ENCODE assay signal across 12 cellular contexts in genomic region chr1:39110882-39111281, GRCh38.
DNase-seq lines count a peak whose midpoint lies in the region; ATAC-seq and TF ChIP-seq lines count a peak whose summit lies in the region.
"Had no signal": no experiment of that assay in that cellular context is flagged by ENCODE, and none has a peak within 500 bp of the region (broad histone marks: within the 10 kb centered on the region; RNA-seq: fewer than 3 reads in every experiment).

No MANE protein-coding gene starts in this region.

- H3K27me3 ChIP-seq in ACC112 (ENCODE audit: insufficient read depth, low read length) (no peaks in the 10 kb centered on the region), RWPE2 (ENCODE audit: insufficient read depth, poor library complexity, severe bottlenecking) (no peaks in the 10 kb centered on the region), esophagus squamous epithelium (no peaks in the 10 kb centered on the region)
- H3K27me3 ChIP-seq: SJCRH30 had no signal

- H3K36me3 ChIP-seq in ACC112 (ENCODE audit: insufficient read depth, low read length) (no peaks in the 10 kb centered on the region), RWPE2 (ENCODE audit: low read depth) (no peaks in the 10 kb centered on the region), esophagus squamous epithelium (no peaks in the 10 kb centered on the region)
- H3K36me3 ChIP-seq: SJCRH30 had no signal

- H3K27me3 Mint-ChIP-seq in osteocyte (ENCODE audit: unreplicated experiment), result no peaks in the 10 kb centered on the region

- H3K79me2 ChIP-seq in ACC112 (ENCODE audit: control insufficient read depth, insufficient read depth, low read length, unreplicated experiment), result peaks cover 84% of the 10 kb centered on the region

- no peak for TF ChIP-seq POLR2A in esophagus squamous epithelium (IDR thresholded peaks at IDR 0.05)

- peak overlapping the region; percentile 81 for H3K27ac Mint-ChIP-seq in osteocyte (ENCODE audit: unreplicated experiment)

- no peak for TF ChIP-seq CTCF in RWPE2 (IDR thresholded peaks at IDR 0.05; ENCODE audit: poor library complexity, severe bottlenecking)
- TF ChIP-seq CTCF in esophagus squamous epithelium (IDR thresholded peaks at IDR 0.05), result no peak
- TF ChIP-seq CTCF in osteocyte (IDR thresholded peaks at IDR 0.05), result no peak

- no peaks in the 10 kb centered on the region for H3K36me3 Mint-ChIP-seq in osteocyte (ENCODE audit: unreplicated experiment)
- H3K36me3 Mint-ChIP-seq: activated naive CD4-positive, alpha-beta T cell treated with anti-CD3 and anti-CD28 coated beads, Interleukin-2, amount 50 U/mL, for 72 hours had no signal

- peak overlapping the region; percentile 19 for H3K4me3 ChIP-seq in ACC112 (ENCODE audit: low read depth, low read length)
- H3K4me3 ChIP-seq in RWPE2 (ENCODE audit: severe bottlenecking), result no peak overlapping the region
- H3K4me3 ChIP-seq in esophagus squamous epithelium, result no peak overlapping the region
- H3K4me3 ChIP-seq: SJCRH30 had no signal

- H3K9me3 ChIP-seq in RWPE2 (ENCODE audit: severe bottlenecking) (no peaks in the 10 kb centered on the region), esophagus squamous epithelium (no peaks in the 10 kb centered on the region)
- H3K9me3 ChIP-seq: SJCRH30 had no signal

- H3K4me1 ChIP-seq in ACC112 (ENCODE audit: control insufficient read depth, insufficient read depth, low read length, unreplicated experiment) (peaks cover 53% of the 10 kb centered on the region), RWPE2 (ENCODE audit: insufficient read depth, poor library complexity, severe bottlenecking) (peaks cover 73% of the 10 kb centered on the region), esophagus squamous epithelium (peaks cover 34 to 94% (median 63%) of the 10 kb centered on the region in 3 donors)

- DNase-seq in RWPE2 (ENCODE audit: low spot score), result no peak
- no peak for DNase-seq in esophagus squamous epithelium (lab: John Stamatoyannopoulos, UW)
- no peak for DNase-seq in osteocyte (ENCODE audit: extremely low spot score, unreplicated experiment)
- DNase-seq in activated T-cell treated with anti-CD3 and anti-CD28 coated beads for 4 hours, result no peak
- DNase-seq in amygdala (lab: John Stamatoyannopoulos, UW), result no peak
- no peak for DNase-seq in NCI-H2107 treated with DMSO at 0.1 percent for 48 hours (lab: John Stamatoyannopoulos, UW; ENCODE audit: unreplicated experiment)
- no peak for DNase-seq in mesenteric fat pad (ENCODE audit: low spot score)
- DNase-seq: activated CD4-positive, alpha-beta T cell treated with anti-CD3 and anti-CD28 coated beads, Interleukin-2, amount 50 U/mL, for 1 hour; NCI-H2171; SJCRH30 had no signal

- peak overlapping the region; percentile 93 for H3K27ac ChIP-seq in ACC112 (ENCODE audit: low read depth, low read length)
- H3K27ac ChIP-seq in RWPE2 (ENCODE audit: poor library complexity, severe bottlenecking), result peak overlapping the region; percentile 95
- H3K27ac ChIP-seq in esophagus squamous epithelium, result peak overlapping the region; percentile 56 to 94 (median 80)
- H3K27ac ChIP-seq: SJCRH30 had no signal

- peaks cover 29% of the 10 kb centered on the region for H3K4me1 Mint-ChIP-seq in osteocyte (ENCODE audit: unreplicated experiment)

- H2AFZ ChIP-seq in ACC112 (ENCODE audit: low read length, unreplicated experiment), result no peak overlapping the region

- intact Hi-C loops in esophagus squamous epithelium (cut with DNase I), result no loop called here

- H3K4me3 Mint-ChIP-seq in osteocyte (ENCODE audit: unreplicated experiment), result no peak overlapping the region

- ATAC-seq in RWPE2 (ENCODE audit: low read depth), result peak; percentile 55
- ATAC-seq: activated naive CD4-positive, alpha-beta T cell treated with anti-CD3 and anti-CD28 coated beads, Interleukin-2, amount 50 U/mL, for 72 hours had no signal

- H3K9me3 Mint-ChIP-seq in osteocyte (ENCODE audit: unreplicated experiment), result no peaks in the 10 kb centered on the region
- H3K9me3 Mint-ChIP-seq: activated naive CD4-positive, alpha-beta T cell treated with anti-CD3 and anti-CD28 coated beads, Interleukin-2, amount 50 U/mL, for 72 hours had no signal

- 48 to 50% methylated on average over 1 of the region's 1 CpG for WGBS in esophagus squamous epithelium, 2 donors
